Comparison of ENCODE assay signal across 8 cellular contexts in genomic region chr10:6145414-6145978, GRCh38. TPM values are rescaled to one million over a fixed set of nuclear protein-coding genes. Genes with fewer than 3 reads are reported as not detected.
A peak's percentile ranks its signal among the peaks of the same experiment; 100 is the strongest.
DNase-seq lines count a peak whose midpoint lies in the region; ATAC-seq and TF ChIP-seq lines count a peak whose summit lies in the region.

No MANE protein-coding gene starts in this region.

- H3K4me3 ChIP-seq in body of pancreas, result peak overlapping the region; percentile 14 to 61
- H3K4me3 ChIP-seq in lung, result peak overlapping the region; percentile 73
- peak overlapping the region; percentile 59 to 96 (median 88) for H3K4me3 ChIP-seq in upper lobe of left lung

- no peaks in the 10 kb centered on the region for H3K36me3 ChIP-seq in body of pancreas (replicated peaks in 1 of 2; ENCODE audit: insufficient read depth in 1 of 2, low read depth in 2 of 2)
- no peaks in the 10 kb centered on the region for H3K36me3 ChIP-seq in lung (ENCODE audit: control insufficient read depth in 2 of 2, insufficient read depth in 2 of 2, low read length in 2 of 2)
- H3K36me3 ChIP-seq in upper lobe of left lung, result peaks cover 0 to 9% (median 0%) of the 10 kb centered on the region in 4 donors

- H3K27ac ChIP-seq in body of pancreas (peak overlapping the region; percentile 64 to 81 (median 79)), lung (ENCODE audit: low read depth in 1 of 2, low read length in 1 of 2) (peak overlapping the region; percentile 82), upper lobe of left lung (peak overlapping the region; percentile 82 to 95 (median 88))

- ATAC-seq in HG03064 (IDR thresholded peaks at IDR 0.05; ENCODE audit: low read depth, unreplicated experiment) (peak; percentile 6), body of pancreas (peak; percentile 31), lung (ENCODE audit: insufficient read depth, low FRiP score) (no peak), upper lobe of left lung (ENCODE audit: low FRiP score in 2 of 2) (no peak), GM18502 (IDR thresholded peaks at IDR 0.05; ENCODE audit: poor library complexity, unreplicated experiment) (no peak), HG02798 (IDR thresholded peaks at IDR 0.05; ENCODE audit: poor library complexity, unreplicated experiment) (no peak)

- peak; percentile 61 for DNase-seq in 8988T
- DNase-seq in body of pancreas, result no peak
- no peak for DNase-seq in lung (ENCODE audit: low spot score)
- DNase-seq in upper lobe of left lung, result peak in 1 of 2 donors; percentile 85
- DNase-seq in NCI-H748 treated with DMSO at 0.1 percent for 48 hours (lab: John Stamatoyannopoulos, UW), result no peak

- 20 to 21% methylated on average over 3 to 30 of the region's 44 CpGs for WGBS in body of pancreas, 2 donors
- WGBS in lung, 2 donors, result 6 to 8% methylated on average over 44 of the region's 44 CpGs
- 3 to 7% methylated on average over 7 to 36 of the region's 44 CpGs for WGBS in upper lobe of left lung, 2 donors

- no peaks in the 10 kb centered on the region for H3K9me3 ChIP-seq in body of pancreas
- H3K9me3 ChIP-seq in lung (ENCODE audit: control insufficient read depth in 2 of 2, insufficient read depth in 1 of 2, low read length in 1 of 2), result no peaks in the 10 kb centered on the region
- no peaks in the 10 kb centered on the region for H3K9me3 ChIP-seq in upper lobe of left lung

- H3K4me1 ChIP-seq in body of pancreas (peaks cover 19% of the 10 kb centered on the region), lung (ENCODE audit: control insufficient read depth in 2 of 2, insufficient read depth in 2 of 2, low read length in 2 of 2) (peaks cover 0 to 4% of the 10 kb centered on the region in 2 donors), upper lobe of left lung (peaks cover 21 to 50% (median 26%) of the 10 kb centered on the region in 4 donors)

- intact Hi-C loops in body of pancreas (cut with DNase I), result no loop called here

- no peak for TF ChIP-seq POLR2A in body of pancreas (IDR thresholded peaks at IDR 0.05)
- no peak for TF ChIP-seq POLR2A in upper lobe of left lung (IDR thresholded peaks at IDR 0.05)

- no peak for TF ChIP-seq EP300 in upper lobe of left lung (IDR thresholded peaks at IDR 0.05)

- TF ChIP-seq CTCF in body of pancreas (IDR thresholded peaks at IDR 0.05), result no peak
- TF ChIP-seq CTCF in lung (IDR thresholded peaks at IDR 0.05; ENCODE audit: control extremely low read depth, extremely low read depth), result no peak
- TF ChIP-seq CTCF in upper lobe of left lung (IDR thresholded peaks at IDR 0.05), result no peak

- H3K27me3 ChIP-seq in body of pancreas (no peaks in the 10 kb centered on the region), lung (ENCODE audit: control insufficient read depth, insufficient read depth) (no peaks in the 10 kb centered on the region), upper lobe of left lung (peaks cover 0 to 4% (median 0%) of the 10 kb centered on the region in 4 donors)

RNA-seq across cellular contexts. Expression of gene RBM17, which starts 56.7 kb away (rescaled TPM):
- total RNA-seq in body of pancreas, result 10 to 100 TPM; 54.5 to 57.0 TPM
- total RNA-seq in lung, result 100 to 1,000 TPM in 1 of 2 donors, 10 to 100 TPM in 1; 84.5 to 103 TPM
- 10 to 100 TPM; 65.5 to 76.7 TPM for polyA plus RNA-seq in lung
- 100 to 1,000 TPM in 2 of 6 donors, 10 to 100 TPM in 4; 67.6 to 192 (median 84.8) TPM for total RNA-seq in upper lobe of left lung

RNA-seq across cellular contexts. Expression of gene PFKFB3, which starts 57.2 kb away (rescaled TPM):
- 100 to 1,000 TPM in 1 of 2 donors, 10 to 100 TPM in 1; 26.5 to 137 TPM for total RNA-seq in body of pancreas
- total RNA-seq in lung, result 10 to 100 TPM; 40.0 to 92.6 TPM
- polyA plus RNA-seq in lung, result 100 to 1,000 TPM in 1 of 2 donors, 10 to 100 TPM in 1; 11.4 to 234 TPM
- 100 to 1,000 TPM in 1 of 6 donors, 10 to 100 TPM in 5; 48.2 to 236 (median 83.5) TPM for total RNA-seq in upper lobe of left lung

Comparison
In these comparisons a context has a peak if more than half of its experiments do, and no peak if none do; other contexts are left out.
1. ATAC-seq: peak in HG03064 (single experiment) and body of pancreas (single experiment); none in lung (single experiment), upper lobe of left lung (0 of 2), GM18502 (single experiment) and HG02798 (single experiment).
2. H3K4me3 ChIP-seq: peak in every context shown above with its lines; median percentile 88 in upper lobe of left lung; 73 in lung; 38 in body of pancreas.
3. Peak in every context shown above with its lines, with median percentiles within 50 percentile points of each other: H3K27ac ChIP-seq.